Comparison of ENCODE assay signal across 21 cellular contexts in the genomic region with DNA sequence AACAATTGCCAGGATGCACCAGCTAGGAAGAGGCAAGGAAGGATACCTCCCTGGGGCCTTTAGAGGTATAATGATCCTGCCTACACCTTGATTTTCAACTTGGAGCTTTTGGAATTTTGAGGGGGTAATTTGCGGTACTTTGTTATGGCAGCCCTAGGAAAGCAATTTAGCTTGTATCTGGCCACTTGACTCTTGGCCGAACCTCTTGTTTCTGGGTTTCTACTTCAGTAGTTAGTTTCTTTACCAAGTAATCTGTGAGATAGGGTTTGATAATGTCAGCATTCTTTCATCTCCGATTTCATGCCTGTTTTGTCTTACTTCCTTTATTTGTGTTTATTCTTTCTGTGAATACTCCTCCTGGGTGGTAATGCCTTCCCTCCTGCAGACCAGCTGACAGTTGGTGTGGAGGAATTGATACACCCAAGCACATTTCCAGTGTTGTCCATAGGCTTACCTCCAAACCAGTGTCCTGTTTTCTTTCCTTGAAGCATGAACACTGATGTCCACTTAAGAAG.
DNase-seq lines count a peak whose midpoint lies in the region; ATAC-seq and TF ChIP-seq lines count a peak whose summit lies in the region.
"Had no signal": no experiment of that assay in that cellular context is flagged by ENCODE, and none has a peak within 500 bp of the region (broad histone marks: within the 10 kb centered on the region; RNA-seq: fewer than 3 reads in every experiment).

No MANE protein-coding gene starts in this region.

- H3K4me2 ChIP-seq in Karpas-422 (ENCODE audit: low read depth, low read length, poor library complexity, severe bottlenecking) (no peak overlapping the region), mesenchymal stem cell (ENCODE audit: low read length, poor library complexity, severe bottlenecking) (no peak overlapping the region)
- H3K4me2 ChIP-seq: BLaER1 had no signal

- peak overlapping the region; percentile 13 for H3K27ac Mint-ChIP-seq in activated CD4-positive, alpha-beta memory T cell treated with anti-CD3 and anti-CD28 coated beads for 36 hours
- no peak overlapping the region for H3K27ac Mint-ChIP-seq in activated CD4-positive, alpha-beta memory T cell treated with anti-CD3 and anti-CD28 coated beads, Interleukin-2, amount 10 ng/mL, durations not matched to agents 7 days and 5 days
- peak overlapping the region; percentile 34 for H3K27ac Mint-ChIP-seq in type B pancreatic cell
- H3K27ac Mint-ChIP-seq: CD4-positive, CD25-positive, alpha-beta regulatory T cell had no signal

- H3K23ac ChIP-seq in mesenchymal stem cell (ENCODE audit: low read length in 2 of 2), result no peak overlapping the region

- no peak overlapping the region for H2AK5ac ChIP-seq in mesenchymal stem cell (ENCODE audit: low read length, severe bottlenecking)

- no peak overlapping the region for H2BK120ac ChIP-seq in mesenchymal stem cell (ENCODE audit: low read depth, low read length)

- H3K9ac ChIP-seq in Karpas-422 (ENCODE audit: low read length) (no peak overlapping the region), mesenchymal stem cell (ENCODE audit: low read length) (no peak overlapping the region)
- H3K9ac ChIP-seq: BLaER1 had no signal

- H4K91ac ChIP-seq in mesenchymal stem cell (ENCODE audit: low read length), result no peak overlapping the region

- no peak overlapping the region for H3K18ac ChIP-seq in mesenchymal stem cell (ENCODE audit: low read depth in 1 of 2, low read length in 2 of 2)

- no peaks in the 10 kb centered on the region for H4K20me1 ChIP-seq in Karpas-422 (ENCODE audit: insufficient read depth, low read depth, low read length)

- H3K4me3 ChIP-seq in Karpas-422 (ENCODE audit: low read length) (no peak overlapping the region), mesenchymal stem cell (ENCODE audit: insufficient read depth in 1 of 2, low read depth in 1 of 2, low read length in 2 of 2) (no peak overlapping the region)
- H3K4me3 ChIP-seq: BLaER1 had no signal

- H2BK5ac ChIP-seq in mesenchymal stem cell (ENCODE audit: low read depth, low read length, poor library complexity, severe bottlenecking), result no peak overlapping the region

- H3K4me3 Mint-ChIP-seq in activated CD4-positive, alpha-beta memory T cell treated with anti-CD3 and anti-CD28 coated beads for 36 hours, result no peak overlapping the region
- H3K4me3 Mint-ChIP-seq in activated CD4-positive, alpha-beta memory T cell treated with anti-CD3 and anti-CD28 coated beads, Interleukin-2, amount 10 ng/mL, durations not matched to agents 7 days and 5 days, result no peak overlapping the region
- no peak overlapping the region for H3K4me3 Mint-ChIP-seq in type B pancreatic cell
- H3K4me3 Mint-ChIP-seq: CD4-positive, CD25-positive, alpha-beta regulatory T cell had no signal

- no peak for TF ChIP-seq CTCF in type B pancreatic cell (conservative IDR thresholded peaks at IDR 0.05)

- peak overlapping the region; percentile 45 for H3K27ac ChIP-seq in Karpas-422 (ENCODE audit: low read length)
- peak overlapping the region; percentile 1 for H3K27ac ChIP-seq in mesenchymal stem cell (ENCODE audit: low read length, poor library complexity, severe bottlenecking)
- H3K27ac ChIP-seq: BLaER1 had no signal

- peaks cover 68% of the 10 kb centered on the region for H3K4me1 ChIP-seq in Karpas-422 (ENCODE audit: low read length)
- peaks cover 12% of the 10 kb centered on the region for H3K4me1 ChIP-seq in mesenchymal stem cell (ENCODE audit: control insufficient read depth, insufficient read depth, low read depth, low read length)

- H3K36me3 ChIP-seq in Karpas-422 (ENCODE audit: insufficient read depth, low read length) (no peaks in the 10 kb centered on the region), mesenchymal stem cell (ENCODE audit: control insufficient read depth in 1 of 2, insufficient read depth in 2 of 2, low read depth in 1 of 2, low read length in 2 of 2) (peaks cover 0 to 3% of the 10 kb centered on the region in 2 experiments)

- intact Hi-C loops in activated CD4-positive, alpha-beta memory T cell treated with anti-CD3 and anti-CD28 coated beads for 36 hours (cut with micrococcal nuclease), result no loop called here

- no peaks in the 10 kb centered on the region for H3K27me3 ChIP-seq in Karpas-422 (ENCODE audit: low read length)
- H3K27me3 ChIP-seq in mesenchymal stem cell (ENCODE audit: control insufficient read depth in 1 of 2, insufficient read depth in 1 of 2, low read length in 2 of 2), result no peaks in the 10 kb centered on the region
- H3K27me3 ChIP-seq: BLaER1 had no signal

- no peak for ATAC-seq in GM21381 (IDR thresholded peaks at IDR 0.05; ENCODE audit: unreplicated experiment)
- no peak for ATAC-seq in HG03139 (IDR thresholded peaks at IDR 0.05; ENCODE audit: unreplicated experiment)

- H2BK15ac ChIP-seq in mesenchymal stem cell (ENCODE audit: low read depth, poor library complexity, severe bottlenecking), result no peak overlapping the region

- no peak overlapping the region for H3K4ac ChIP-seq in mesenchymal stem cell (ENCODE audit: low read depth in 1 of 2, low read length in 2 of 2)

- H3K9me2 ChIP-seq in Karpas-422 (replicated peaks; ENCODE audit: insufficient read depth, low read length), result no peaks in the 10 kb centered on the region

- H3K36me3 Mint-ChIP-seq in activated CD4-positive, alpha-beta memory T cell treated with anti-CD3 and anti-CD28 coated beads for 36 hours, result peaks cover 15% of the 10 kb centered on the region
- H3K36me3 Mint-ChIP-seq in activated CD4-positive, alpha-beta memory T cell treated with anti-CD3 and anti-CD28 coated beads, Interleukin-2, amount 10 ng/mL, durations not matched to agents 7 days and 5 days (ENCODE audit: low read depth), result peaks cover 13% of the 10 kb centered on the region
- no peaks in the 10 kb centered on the region for H3K36me3 Mint-ChIP-seq in type B pancreatic cell

- H2AFZ ChIP-seq in Karpas-422 (ENCODE audit: low read length), result no peak overlapping the region
- H2AFZ ChIP-seq in mesenchymal stem cell (ENCODE audit: low read depth, low read length), result no peak overlapping the region

- no peak overlapping the region for H4K8ac ChIP-seq in mesenchymal stem cell (ENCODE audit: low read length)

- DNase-seq in activated CD4-positive, alpha-beta memory T cell treated with anti-CD3 and anti-CD28 coated beads for 36 hours, result no peak
- no peak for DNase-seq in activated CD4-positive, alpha-beta memory T cell treated with anti-CD3 and anti-CD28 coated beads, Interleukin-2, amount 10 ng/mL, durations not matched to agents 7 days and 5 days
- DNase-seq in Karpas-422 (no peak), mesenchymal stem cell (no peak), type B pancreatic cell (ENCODE audit: extremely low spot score, unreplicated experiment) (no peak), NCI-H187 (lab: John Stamatoyannopoulos, UW) (no peak)
- DNase-seq: CD4-positive, CD25-positive, alpha-beta regulatory T cell; H7; IMR-90; KG1; MM.1S; NCI-H1694; NCI-H2081; NCI-H2171 treated with DMSO at 0.1 percent for 48 hours; NCI-H446 treated with DMSO at 0.1 percent for 48 hours; NCI-H526; Right ventricle myocardium superior; RPMI8226 had no signal

- POLR2A ChIA-PET in activated CD4-positive, alpha-beta memory T cell treated with anti-CD3 and anti-CD28 coated beads for 36 hours (lab: Charles Lee), result no interaction called here
- POLR2A ChIA-PET in activated CD4-positive, alpha-beta memory T cell treated with anti-CD3 and anti-CD28 coated beads, Interleukin-2, amount 10 ng/mL, durations not matched to agents 7 days and 5 days (lab: Charles Lee), result no interaction called here

- no peaks in the 10 kb centered on the region for H3K9me3 Mint-ChIP-seq in activated CD4-positive, alpha-beta memory T cell treated with anti-CD3 and anti-CD28 coated beads for 36 hours
- H3K9me3 Mint-ChIP-seq in activated CD4-positive, alpha-beta memory T cell treated with anti-CD3 and anti-CD28 coated beads, Interleukin-2, amount 10 ng/mL, durations not matched to agents 7 days and 5 days, result no peaks in the 10 kb centered on the region
- H3K9me3 Mint-ChIP-seq in type B pancreatic cell, result no peaks in the 10 kb centered on the region
- H3K9me3 Mint-ChIP-seq: CD4-positive, CD25-positive, alpha-beta regulatory T cell had no signal

- CTCF ChIA-PET in activated CD4-positive, alpha-beta memory T cell treated with anti-CD3 and anti-CD28 coated beads for 36 hours (lab: Charles Lee), result interaction anchor here (0.6 to 1.5 kb wide), 2 partner anchors 23 to 25 kb away, joined by 3 to 4 read pairs; no protein-coding TSS in a partner anchor
- CTCF ChIA-PET in activated CD4-positive, alpha-beta memory T cell treated with anti-CD3 and anti-CD28 coated beads, Interleukin-2, amount 10 ng/mL, durations not matched to agents 7 days and 5 days (lab: Charles Lee), result no interaction called here

- H3K9me3 ChIP-seq in Karpas-422 (ENCODE audit: low read length) (no peaks in the 10 kb centered on the region), mesenchymal stem cell (ENCODE audit: control insufficient read depth, low read length) (no peaks in the 10 kb centered on the region)
- H3K9me3 ChIP-seq: BLaER1 had no signal

- H3K79me2 ChIP-seq in Karpas-422 (ENCODE audit: low read length), result peaks cover 100% of the 10 kb centered on the region

- peaks cover 28% of the 10 kb centered on the region for H3K79me1 ChIP-seq in mesenchymal stem cell (replicated peaks; ENCODE audit: low read length, poor library complexity, severe bottlenecking)

- no peak overlapping the region for H2BK12ac ChIP-seq in mesenchymal stem cell (ENCODE audit: low read length in 2 of 2)

- H3K14ac ChIP-seq in mesenchymal stem cell (ENCODE audit: low read length in 2 of 2), result no peak overlapping the region

- H3K27me3 Mint-ChIP-seq in activated CD4-positive, alpha-beta memory T cell treated with anti-CD3 and anti-CD28 coated beads for 36 hours, result no peaks in the 10 kb centered on the region
- no peaks in the 10 kb centered on the region for H3K27me3 Mint-ChIP-seq in activated CD4-positive, alpha-beta memory T cell treated with anti-CD3 and anti-CD28 coated beads, Interleukin-2, amount 10 ng/mL, durations not matched to agents 7 days and 5 days
- no peaks in the 10 kb centered on the region for H3K27me3 Mint-ChIP-seq in type B pancreatic cell
- H3K27me3 Mint-ChIP-seq: CD4-positive, CD25-positive, alpha-beta regulatory T cell had no signal

- H3K4me1 Mint-ChIP-seq in activated CD4-positive, alpha-beta memory T cell treated with anti-CD3 and anti-CD28 coated beads for 36 hours (ENCODE audit: low read depth), result peaks cover 35% of the 10 kb centered on the region
- peaks cover 18% of the 10 kb centered on the region for H3K4me1 Mint-ChIP-seq in activated CD4-positive, alpha-beta memory T cell treated with anti-CD3 and anti-CD28 coated beads, Interleukin-2, amount 10 ng/mL, durations not matched to agents 7 days and 5 days
- H3K4me1 Mint-ChIP-seq in type B pancreatic cell (ENCODE audit: unreplicated experiment), result peaks cover 53% of the 10 kb centered on the region

- WGBS in mesenchymal stem cell, result 100% methylated on average over 2 of the region's 3 CpGs
